Comparison of ENCODE assay signal across 8 cellular contexts in genomic region chr1:148388260-148389026, GRCh38.
A peak's percentile ranks its signal among the peaks of the same experiment; 100 is the strongest.
DNase-seq lines count a peak whose midpoint lies in the region; ATAC-seq and TF ChIP-seq lines count a peak whose summit lies in the region.

No MANE protein-coding gene starts in this region.

- no peak for TF ChIP-seq CTCF in smooth muscle cell (IDR thresholded peaks at IDR 0.05; ENCODE audit: borderline replicate concordance, insufficient read depth, poor library complexity, severe bottlenecking)

- peak overlapping the region; percentile 88 for H3K4me2 ChIP-seq in smooth muscle cell

- peak; percentile 79 to 94 (median 86) for DNase-seq in CD4-positive, CD25-positive, alpha-beta regulatory T cell
- DNase-seq in NCI-H2029 (lab: John Stamatoyannopoulos, UW) (peak; percentile 85), inferior parietal cortex (ENCODE audit: extremely low spot score) (peak; percentile 94), smooth muscle cell (lab: John Stamatoyannopoulos, UW; ENCODE audit: unreplicated experiment) (peak; percentile 26), GDM1 (lab: John Stamatoyannopoulos, UW) (no peak)
- peak; percentile 85 for DNase-seq in central memory CD4-positive, alpha-beta T cell

- H3K9ac ChIP-seq in smooth muscle cell (ENCODE audit: low read depth) = peak overlapping the region; percentile 78

- no peaks in the 10 kb centered on the region for H3K36me3 Mint-ChIP-seq in CD4-positive, CD25-positive, alpha-beta regulatory T cell

- H2AFZ ChIP-seq in smooth muscle cell (ENCODE audit: low read depth) = peak overlapping the region; percentile 83

- H3F3A ChIP-seq in smooth muscle cell (ENCODE audit: low read depth) = peaks cover 5% of the 10 kb centered on the region

- H3K9me3 ChIP-seq in CD4-positive, CD25-positive, alpha-beta regulatory T cell (ENCODE audit: control insufficient read depth in 2 of 2, low read length in 2 of 2) = no peaks in the 10 kb centered on the region
- H3K9me3 ChIP-seq in smooth muscle cell (replicated peaks; ENCODE audit: low read depth) = no peaks in the 10 kb centered on the region

- no peaks in the 10 kb centered on the region for H3K27me3 ChIP-seq in CD4-positive, CD25-positive, alpha-beta regulatory T cell (ENCODE audit: control insufficient read depth, insufficient read depth, low read length)
- H3K27me3 ChIP-seq in smooth muscle cell (ENCODE audit: low read depth) = no peaks in the 10 kb centered on the region

- peak; percentile 89 for ATAC-seq in CD4-positive, CD25-positive, alpha-beta regulatory T cell (ENCODE audit: low read depth in 2 of 2)
- ATAC-seq in GM21515 (IDR thresholded peaks at IDR 0.05; ENCODE audit: unreplicated experiment) = peak; percentile 75
- ATAC-seq in activated CD4-positive, CD25-positive, alpha-beta regulatory T cell treated with anti-CD3 and anti-CD28 coated beads, Interleukin-2, amount 50 U/mL, for 24 hours = peak; percentile 85

- peak overlapping the region; percentile 83 for H3K4me3 ChIP-seq in CD4-positive, CD25-positive, alpha-beta regulatory T cell (ENCODE audit: low read depth, low read length)
- peak overlapping the region; percentile 59 for H3K4me3 ChIP-seq in smooth muscle cell

- H3K4me3 Mint-ChIP-seq in CD4-positive, CD25-positive, alpha-beta regulatory T cell = peak overlapping the region; percentile 92 to 97 (median 94)

- H3K4me1 ChIP-seq in CD4-positive, CD25-positive, alpha-beta regulatory T cell (ENCODE audit: control insufficient read depth, insufficient read depth, low read length, poor library complexity, severe bottlenecking) = peaks cover 8% of the 10 kb centered on the region
- peaks cover 8% of the 10 kb centered on the region for H3K4me1 ChIP-seq in smooth muscle cell (ENCODE audit: low read depth)

- peak overlapping the region; percentile 97 to 100 (median 100) for H3K27ac Mint-ChIP-seq in CD4-positive, CD25-positive, alpha-beta regulatory T cell

- H3K4me1 Mint-ChIP-seq in CD4-positive, CD25-positive, alpha-beta regulatory T cell = peaks cover 14 to 57% (median 37%) of the 10 kb centered on the region in 4 donors

- peak overlapping the region; percentile 89 for H3K27ac ChIP-seq in CD4-positive, CD25-positive, alpha-beta regulatory T cell (ENCODE audit: insufficient read depth, low read length, poor library complexity, severe bottlenecking)
- peak overlapping the region; percentile 81 for H3K27ac ChIP-seq in smooth muscle cell (ENCODE audit: low read depth)

- no peaks in the 10 kb centered on the region for H3K36me3 ChIP-seq in CD4-positive, CD25-positive, alpha-beta regulatory T cell (ENCODE audit: control insufficient read depth, insufficient read depth, low read length)
- H3K36me3 ChIP-seq in smooth muscle cell (ENCODE audit: low read depth) = no peaks in the 10 kb centered on the region

- no peaks in the 10 kb centered on the region for H4K20me1 ChIP-seq in smooth muscle cell (ENCODE audit: low read depth)

- H3K79me2 ChIP-seq in smooth muscle cell (ENCODE audit: low read depth) = no peaks in the 10 kb centered on the region

- peaks cover under 1% of the 10 kb centered on the region for H3K27me3 Mint-ChIP-seq in CD4-positive, CD25-positive, alpha-beta regulatory T cell

- no peaks in the 10 kb centered on the region for H3K9me3 Mint-ChIP-seq in CD4-positive, CD25-positive, alpha-beta regulatory T cell

- 11% methylated on average over 40 of the region's 40 CpGs for WGBS in smooth muscle cell (ENCODE audit: low lambda C conversion rate)
